ENCODE assay signal across 8 cellular contexts in genomic region chr19:32695451-32695850, GRCh38. TPM values are rescaled to one million over a fixed set of nuclear protein-coding genes. Genes with fewer than 3 reads are reported as not detected.
DNase-seq lines count a peak whose midpoint lies in the region; ATAC-seq and TF ChIP-seq lines count a peak whose summit lies in the region.
"Not testable (repeated sequence)": the region's sequence is repeated elsewhere in the genome, so short reads cannot be mapped to it uniquely, and the experiment has no call there.
"Had no signal": no experiment of that assay in that cellular context is flagged by ENCODE, and none has a peak within 500 bp of the region (broad histone marks: within the 10 kb centered on the region; RNA-seq: fewer than 3 reads in every experiment).

No MANE protein-coding gene starts in this region.

- H3K27me3 ChIP-seq in lower lobe of right lung (ENCODE audit: low read depth), result not testable (repeated sequence)

- peaks cover 21% of the 10 kb centered on the region for H3K36me3 ChIP-seq in lower lobe of right lung

- not testable (repeated sequence) for H3K27ac ChIP-seq in lower lobe of right lung

- intact Hi-C loops in Calu3 (cut with micrococcal nuclease; ENCODE audit: unreplicated experiment); activated CD4-positive, alpha-beta memory T cell treated with anti-CD3 and anti-CD28 coated beads for 36 hours (cut with micrococcal nuclease); lower lobe of right lung (cut with DNase I): not testable (repeated sequence)

- not testable (repeated sequence) for ATAC-seq in lower lobe of right lung

- H3K4me1 ChIP-seq in lower lobe of right lung, result peaks cover 62% of the 10 kb centered on the region

- BruUV-seq in Calu3 (replicated peaks; lab: Mats Ljungman, UMichigan), result not testable (repeated sequence)

- H3K4me3 ChIP-seq in lower lobe of right lung, result peak overlapping the region; percentile 88

- not testable (repeated sequence) for TF ChIP-seq CTCF in Calu3 (IDR thresholded peaks at IDR 0.05; ENCODE audit: unreplicated experiment); lower lobe of right lung (IDR thresholded peaks at IDR 0.05); progenitor cell of endocrine pancreas (IDR thresholded peaks at IDR 0.05; ENCODE audit: unreplicated experiment)

- not testable (repeated sequence) for H3K4me3 Mint-ChIP-seq in Calu3 (ENCODE audit: low read depth, unreplicated experiment)
- H3K4me3 Mint-ChIP-seq in T-helper 2 cell treated with Interferon-gamma antibody and Interleukin-4, amounts not matched to agents 5 μg/mL and 100 μg/mL, for 36 hours, result peak overlapping the region; percentile 49
- peak overlapping the region; percentile 0 for H3K4me3 Mint-ChIP-seq in activated CD4-positive, alpha-beta memory T cell treated with anti-CD3 and anti-CD28 coated beads for 36 hours
- H3K4me3 Mint-ChIP-seq in activated naive CD8-positive, alpha-beta T cell treated with anti-CD3 and anti-CD28 coated beads for 36 hours, result peak overlapping the region; percentile 57
- peak overlapping the region; percentile 45 for H3K4me3 Mint-ChIP-seq in progenitor cell of endocrine pancreas (ENCODE audit: low read depth)

- not testable (repeated sequence) for H3K27me3 Mint-ChIP-seq in Calu3 (ENCODE audit: unreplicated experiment); T-helper 2 cell treated with Interferon-gamma antibody and Interleukin-4, amounts not matched to agents 5 μg/mL and 100 μg/mL, for 36 hours (ENCODE audit: low read depth); activated CD4-positive, alpha-beta memory T cell treated with anti-CD3 and anti-CD28 coated beads for 36 hours; activated naive CD8-positive, alpha-beta T cell treated with anti-CD3 and anti-CD28 coated beads for 36 hours
- H3K27me3 Mint-ChIP-seq in progenitor cell of endocrine pancreas, result peaks cover 29% of the 10 kb centered on the region

- H3K27ac Mint-ChIP-seq in Calu3 (ENCODE audit: unreplicated experiment), result peak overlapping the region; percentile 19
- H3K27ac Mint-ChIP-seq in T-helper 2 cell treated with Interferon-gamma antibody and Interleukin-4, amounts not matched to agents 5 μg/mL and 100 μg/mL, for 36 hours, result peak overlapping the region; percentile 33
- not testable (repeated sequence) for H3K27ac Mint-ChIP-seq in activated CD4-positive, alpha-beta memory T cell treated with anti-CD3 and anti-CD28 coated beads for 36 hours; activated naive CD8-positive, alpha-beta T cell treated with anti-CD3 and anti-CD28 coated beads for 36 hours; progenitor cell of endocrine pancreas

- not testable (repeated sequence) for H3K9me3 ChIP-seq in lower lobe of right lung

- CTCF ChIA-PET in Calu3 (lab: Charles Lee); activated CD4-positive, alpha-beta memory T cell treated with anti-CD3 and anti-CD28 coated beads for 36 hours (lab: Charles Lee): not testable (repeated sequence)

- POLR2A ChIA-PET in activated CD4-positive, alpha-beta memory T cell treated with anti-CD3 and anti-CD28 coated beads for 36 hours (lab: Charles Lee), result not testable (repeated sequence)

- H3K9me3 Mint-ChIP-seq in Calu3 (ENCODE audit: low read depth, unreplicated experiment); T-helper 2 cell treated with Interferon-gamma antibody and Interleukin-4, amounts not matched to agents 5 μg/mL and 100 μg/mL, for 36 hours; activated CD4-positive, alpha-beta memory T cell treated with anti-CD3 and anti-CD28 coated beads for 36 hours; progenitor cell of endocrine pancreas (ENCODE audit: low read depth): not testable (repeated sequence)
- H3K9me3 Mint-ChIP-seq in activated naive CD8-positive, alpha-beta T cell treated with anti-CD3 and anti-CD28 coated beads for 36 hours, result peaks cover 16% of the 10 kb centered on the region

- H3K4me1 Mint-ChIP-seq in Calu3 (ENCODE audit: low read depth, unreplicated experiment) (peaks cover 60% of the 10 kb centered on the region), progenitor cell of endocrine pancreas (ENCODE audit: low read depth) (peaks cover 38% of the 10 kb centered on the region)
- H3K4me1 Mint-ChIP-seq in T-helper 2 cell treated with Interferon-gamma antibody and Interleukin-4, amounts not matched to agents 5 μg/mL and 100 μg/mL, for 36 hours (ENCODE audit: low read depth), result peaks cover 44% of the 10 kb centered on the region
- peaks cover 65% of the 10 kb centered on the region for H3K4me1 Mint-ChIP-seq in activated CD4-positive, alpha-beta memory T cell treated with anti-CD3 and anti-CD28 coated beads for 36 hours (ENCODE audit: low read depth)
- peaks cover 60% of the 10 kb centered on the region for H3K4me1 Mint-ChIP-seq in activated naive CD8-positive, alpha-beta T cell treated with anti-CD3 and anti-CD28 coated beads for 36 hours

- H3K36me3 Mint-ChIP-seq in Calu3 (ENCODE audit: insufficient read depth, unreplicated experiment), result peaks cover 54% of the 10 kb centered on the region
- peaks cover 65% of the 10 kb centered on the region for H3K36me3 Mint-ChIP-seq in T-helper 2 cell treated with Interferon-gamma antibody and Interleukin-4, amounts not matched to agents 5 μg/mL and 100 μg/mL, for 36 hours (ENCODE audit: low read depth)
- peaks cover 57% of the 10 kb centered on the region for H3K36me3 Mint-ChIP-seq in activated CD4-positive, alpha-beta memory T cell treated with anti-CD3 and anti-CD28 coated beads for 36 hours
- H3K36me3 Mint-ChIP-seq in activated naive CD8-positive, alpha-beta T cell treated with anti-CD3 and anti-CD28 coated beads for 36 hours, result peaks cover 84% of the 10 kb centered on the region
- H3K36me3 Mint-ChIP-seq in progenitor cell of endocrine pancreas (ENCODE audit: insufficient read depth), result peaks cover 45% of the 10 kb centered on the region

- not testable (repeated sequence) for DNase-seq in Calu3; T-helper 2 cell treated with Interferon-gamma antibody and Interleukin-4, amounts not matched to agents 5 μg/mL and 100 μg/mL, for 36 hours (ENCODE audit: low spot score); activated CD4-positive, alpha-beta memory T cell treated with anti-CD3 and anti-CD28 coated beads for 36 hours; activated naive CD8-positive, alpha-beta T cell treated with anti-CD3 and anti-CD28 coated beads for 36 hours; lower lobe of right lung; progenitor cell of endocrine pancreas (ENCODE audit: low spot score, unreplicated experiment)
- DNase-seq in MV-4-11 (lab: John Stamatoyannopoulos, UW), result peak; percentile 71

RNA-seq across cellular contexts. Expression of gene NUDT19, which starts 3.8 kb away (rescaled TPM):
- total RNA-seq in Calu3 (2022) (20.3 and 21.1 TPM in 2 replicates), lower lobe of right lung (18.5 TPM), progenitor cell of endocrine pancreas (11.8 and 13.2 TPM in 2 replicates)
- total RNA-seq in activated CD4-positive, alpha-beta memory T cell treated with anti-CD3 and anti-CD28 coated beads for 36 hours, result 10 to 100 TPM; 14.9 to 15.0 TPM
- 10 to 100 TPM; 16.2 to 16.4 TPM for total RNA-seq in activated naive CD8-positive, alpha-beta T cell treated with anti-CD3 and anti-CD28 coated beads for 36 hours

RNA-seq across cellular contexts. Expression of gene RGS9BP, which starts 19.8 kb away (rescaled TPM):
- total RNA-seq in Calu3 (2022) (0.28 and 0.71 TPM in 2 replicates), lower lobe of right lung (2.1 TPM), progenitor cell of endocrine pancreas (0.09 and 0.10 TPM in 2 replicates)
- total RNA-seq in activated CD4-positive, alpha-beta memory T cell treated with anti-CD3 and anti-CD28 coated beads for 36 hours, result under 1 TPM; 0.10 to 0.19 TPM
- not detected for total RNA-seq in activated naive CD8-positive, alpha-beta T cell treated with anti-CD3 and anti-CD28 coated beads for 36 hours

RNA-seq across cellular contexts. Expression of gene ANKRD27, which starts 20.5 kb away (rescaled TPM):
- total RNA-seq in Calu3 (2022), result 40.8 and 41.2 TPM in 2 replicates
- total RNA-seq in activated CD4-positive, alpha-beta memory T cell treated with anti-CD3 and anti-CD28 coated beads for 36 hours, result 10 to 100 TPM; 39.7 to 45.4 TPM
- 10 to 100 TPM; 27.7 to 29.0 TPM for total RNA-seq in activated naive CD8-positive, alpha-beta T cell treated with anti-CD3 and anti-CD28 coated beads for 36 hours
- 44.5 TPM for total RNA-seq in lower lobe of right lung
- total RNA-seq in progenitor cell of endocrine pancreas, result 29.1 and 36.4 TPM in 2 replicates

RNA-seq across cellular contexts. Expression of gene TDRD12, which starts 24.1 kb away (rescaled TPM):
- 0.17 and 0.33 TPM in 2 replicates for total RNA-seq in Calu3 (2022)
- under 1 TPM; 0.24 to 0.63 TPM for total RNA-seq in activated CD4-positive, alpha-beta memory T cell treated with anti-CD3 and anti-CD28 coated beads for 36 hours
- total RNA-seq in activated naive CD8-positive, alpha-beta T cell treated with anti-CD3 and anti-CD28 coated beads for 36 hours, result under 1 TPM in 1 of 2 experiments, not detected in 1; 0.06 TPM
- total RNA-seq in lower lobe of right lung, result not detected
- 0.29 and 0.33 TPM in 2 replicates for total RNA-seq in progenitor cell of endocrine pancreas
- total RNA-seq: left ventricle myocardium superior had no signal
